In genomic region chr12:52634266-52635056, GRCh38 we compare ENCODE assay signal across 1 cellular context.
TF ChIP-seq lines count a peak whose summit lies in the region.

No MANE protein-coding gene starts in this region.

TF ChIP-seq in A549, 52 proteins besides CTCF, POLR2A, EP300 and RAD21:
- TF ChIP-seq MAFK (IDR thresholded peaks at IDR 0.05; ENCODE audit: partially characterized antibody) (peak; percentile 91), HOXA7 (CRISPR knock-in tag; IDR thresholded peaks at IDR 0.05) (no peak)
